ENCODE assay signal across 8 cellular contexts in genomic region chr19:58182989-58183821, GRCh38. TPM values are rescaled to one million over a fixed set of nuclear protein-coding genes. Genes with fewer than 3 reads are reported as not detected.
DNase-seq lines count a peak whose midpoint lies in the region; ATAC-seq and TF ChIP-seq lines count a peak whose summit lies in the region.

Gene ZNF274 (plus strand): TSS chr19:58183061. CDS start chr19:58183966, 905 bp downstream.

- peak; percentile 85 for ATAC-seq in GM18909 (IDR thresholded peaks at IDR 0.05; ENCODE audit: poor library complexity, unreplicated experiment)
- ATAC-seq in HG03159 (IDR thresholded peaks at IDR 0.05; ENCODE audit: unreplicated experiment), result peak; percentile 89

- peak; percentile 77 for DNase-seq in AG09309 (ENCODE audit: low read depth)
- peak; percentile 76 to 96 for DNase-seq in NCI-H446 (lab: John Stamatoyannopoulos, UW)
- peak; percentile 88 to 90 for DNase-seq in activated CD4-positive, alpha-beta T cell treated with anti-CD3 and anti-CD28 coated beads for 24 hours (ENCODE audit: low read depth in 2 of 2)
- peak; percentile 94 for DNase-seq in cerebellum (ENCODE audit: low spot score)
- DNase-seq in kidney glomerular epithelial cell (lab: John Stamatoyannopoulos, UW), result peak; percentile 73
- DNase-seq in stimulated activated CD4-positive, alpha-beta T cell treated with anti-CD3 and anti-CD28 coated beads, Interleukin-15, amount 100 ng/mL, for 48 hours (ENCODE audit: low read depth in 2 of 2), result peak; percentile 88 to 92

- peak within 1 kb of the TSS; percentile 83 for H3K4me3 ChIP-seq in AG09309 (ENCODE audit: control insufficient read depth, low read depth, low read length)

- TF ChIP-seq CTCF in AG09309 (IDR thresholded peaks at IDR 0.05; ENCODE audit: control insufficient read depth, insufficient read depth, low read depth, low read length, missing control alignments), result no peak

RNA-seq across cellular contexts. Expression of gene ZNF274, which starts in this region (rescaled TPM):
- total RNA-seq in cerebellum, result 22.1 TPM

Comparison
In these comparisons a context has a peak if more than half of its experiments do, and no peak if none do; other contexts are left out.
1. Peak in every context shown above with its lines: DNase-seq, ATAC-seq and H3K4me3 ChIP-seq.